Comparison of ENCODE assay signal across 18 cellular contexts in the genomic region with DNA sequence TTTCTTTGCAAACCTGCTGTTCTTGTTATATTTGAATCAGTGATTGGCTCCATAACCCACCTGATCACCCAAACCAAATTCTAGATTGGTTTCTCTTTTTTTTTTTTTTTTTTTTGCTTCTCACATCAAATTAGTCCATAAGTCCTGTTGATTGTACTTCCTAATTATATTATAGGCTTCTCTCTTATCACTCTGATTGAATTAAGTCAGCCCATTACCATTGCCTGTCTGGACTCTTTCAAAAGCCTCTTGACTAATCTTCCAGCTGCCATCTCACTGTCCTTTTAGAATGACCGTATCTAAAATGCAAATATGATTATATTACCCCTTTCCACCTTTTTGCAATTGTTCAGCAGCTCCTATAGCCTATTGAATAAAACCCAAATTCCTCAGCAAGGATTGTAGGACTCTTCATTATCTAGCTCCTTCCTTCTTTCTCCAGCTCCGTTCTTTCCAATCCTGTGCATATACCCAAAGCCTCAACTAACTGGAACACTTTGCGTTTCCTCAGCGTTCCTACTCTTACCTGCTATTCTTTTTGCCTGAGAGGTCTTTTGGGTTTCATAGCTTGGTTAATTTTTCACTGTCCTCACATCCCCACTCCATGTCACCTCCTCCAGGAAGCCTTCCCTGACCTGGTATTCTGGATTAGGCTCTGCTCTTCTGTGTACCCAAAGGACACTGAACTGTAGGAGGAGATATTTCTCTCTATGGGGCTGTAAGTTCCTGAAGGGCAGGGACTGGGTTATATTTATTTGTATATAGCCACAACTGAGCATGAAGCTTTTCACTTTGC.
"Had no signal": no experiment of that assay in that cellular context is flagged by ENCODE, and none has a peak within 500 bp of the region (broad histone marks: within the 10 kb centered on the region; RNA-seq: fewer than 3 reads in every experiment).

No MANE protein-coding gene starts in this region.

- H3K4me3 ChIP-seq: SJSA1 had no signal

- DNase-seq: Kasumi-1, KG1, MM.1S, NCI-H1092 treated with DMSO at 0.1 percent for 48 hours, NCI-H1436, NCI-H1694, NCI-H187 treated with DMSO at 0.1 percent for 48 hours, NCI-H2029 treated with DMSO at 0.1 percent for 48 hours, NCI-H2171 treated with DMSO at 0.1 percent for 48 hours, NCI-H345, NCI-H446 treated with DMSO at 0.1 percent for 48 hours, NCI-H510A treated with DMSO at 0.1 percent for 48 hours, NCI-H526, Right ventricle myocardium superior, RPMI8226, SIG-M5 had no signal

- H3K27ac ChIP-seq: SJSA1 had no signal

- H3K36me3 ChIP-seq: SJSA1 had no signal

- FAIRE-seq: RCC 7860 had no signal

- H3K4me1 ChIP-seq: SJSA1 had no signal

- H3K27me3 ChIP-seq: SJSA1 had no signal
